9 cellular contexts compared by ENCODE assay signal in the genomic region with DNA sequence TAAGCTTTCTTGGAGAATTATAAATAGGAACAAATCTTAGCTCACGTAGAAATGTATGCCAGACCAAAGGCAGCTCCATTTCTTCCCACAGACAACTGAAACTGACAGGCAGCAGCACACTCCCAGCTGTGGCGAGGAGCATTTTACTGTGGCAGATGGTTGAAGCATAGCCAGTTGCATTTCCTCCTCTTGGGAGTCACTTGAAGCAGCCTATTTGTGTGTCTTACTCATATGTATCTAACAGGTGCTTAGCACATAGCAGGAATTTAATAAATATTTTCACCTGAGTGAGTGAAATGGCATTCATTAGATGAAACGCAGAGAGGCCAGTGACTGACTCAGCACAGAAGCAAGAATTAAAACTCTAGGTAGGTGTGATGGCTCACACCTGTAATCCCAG. TPM values are rescaled to one million over a fixed set of nuclear protein-coding genes. Genes with fewer than 3 reads are reported as not detected.
A peak's percentile ranks its signal among the peaks of the same experiment; 100 is the strongest.
DNase-seq lines count a peak whose midpoint lies in the region; ATAC-seq and TF ChIP-seq lines count a peak whose summit lies in the region.
"Had no signal": no experiment of that assay in that cellular context is flagged by ENCODE, and none has a peak within 500 bp of the region (broad histone marks: within the 10 kb centered on the region; RNA-seq: fewer than 3 reads in every experiment).

No MANE protein-coding gene starts in this region.

- ATAC-seq in GM18498 (IDR thresholded peaks at IDR 0.05; ENCODE audit: unreplicated experiment) (peak; percentile 61), HG02588 (IDR thresholded peaks at IDR 0.05; ENCODE audit: unreplicated experiment) (peak; percentile 44)
- ATAC-seq in activated naive CD8-positive, alpha-beta T cell treated with anti-CD3 and anti-CD28 coated beads, Interleukin-2, amount 50 U/mL, for 24 hours, result no peak

- H3K36me3 Mint-ChIP-seq in activated naive CD8-positive, alpha-beta T cell treated with anti-CD3 and anti-CD28 coated beads, Interleukin-2, amount 50 U/mL, for 24 hours (ENCODE audit: low read depth), result peaks cover 5% of the 10 kb centered on the region

- peaks cover 8% of the 10 kb centered on the region for H3K9me3 ChIP-seq in left ventricle myocardium inferior (replicated peaks)
- no peaks in the 10 kb centered on the region for H3K9me3 ChIP-seq in thyroid gland

- intact Hi-C loops in left ventricle myocardium inferior (cut with micrococcal nuclease) (loop anchor here (5.0 kb wide), 1 partner anchor 93 kb away; no protein-coding TSS in a partner anchor), thyroid gland (cut with DNase I) (no loop called here)

- H3K36me3 ChIP-seq in left ventricle myocardium inferior, result no peaks in the 10 kb centered on the region
- H3K36me3 ChIP-seq in thyroid gland, result no peaks in the 10 kb centered on the region

- H3K4me1 Mint-ChIP-seq in activated naive CD8-positive, alpha-beta T cell treated with anti-CD3 and anti-CD28 coated beads, Interleukin-2, amount 50 U/mL, for 24 hours, result no peaks in the 10 kb centered on the region

- no peak overlapping the region for H3K4me3 Mint-ChIP-seq in activated naive CD8-positive, alpha-beta T cell treated with anti-CD3 and anti-CD28 coated beads, Interleukin-2, amount 50 U/mL, for 24 hours

- H3K27me3 ChIP-seq in left ventricle myocardium inferior (ENCODE audit: low read depth), result no peaks in the 10 kb centered on the region
- no peaks in the 10 kb centered on the region for H3K27me3 ChIP-seq in thyroid gland

- peaks cover 10% of the 10 kb centered on the region for H3K4me1 ChIP-seq in left ventricle myocardium inferior
- H3K4me1 ChIP-seq in thyroid gland, result no peaks in the 10 kb centered on the region

- no peak for TF ChIP-seq CTCF in left ventricle myocardium inferior (IDR thresholded peaks at IDR 0.05; ENCODE audit: borderline replicate concordance)
- no peak for TF ChIP-seq CTCF in thyroid gland (IDR thresholded peaks at IDR 0.05)

- no peak for TF ChIP-seq POLR2A in thyroid gland (IDR thresholded peaks at IDR 0.05)

- H3K4me3 ChIP-seq in left ventricle myocardium inferior (no peak overlapping the region), thyroid gland (replicated peaks in 1 of 3) (no peak overlapping the region)

- DNase-seq in NAMALWA (ENCODE audit: low spot score) (peak; percentile 45), iris pigment epithelial cell (ENCODE audit: low read depth) (peak; percentile 31), left ventricle myocardium inferior (no peak), epidermal melanocyte (ENCODE audit: insufficient read length, low spot score) (no peak), thyroid gland (no peak)
- DNase-seq in activated naive CD8-positive, alpha-beta T cell treated with anti-CD3 and anti-CD28 coated beads, Interleukin-2, amount 50 U/mL, for 24 hours, result no peak
- DNase-seq: DMS79 had no signal

- no peak overlapping the region for H3K27ac Mint-ChIP-seq in activated naive CD8-positive, alpha-beta T cell treated with anti-CD3 and anti-CD28 coated beads, Interleukin-2, amount 50 U/mL, for 24 hours

- H3K27ac ChIP-seq in left ventricle myocardium inferior (replicated peaks) (no peak overlapping the region), thyroid gland (no peak overlapping the region)

- WGBS in thyroid gland, 2 donors, result 78 to 84% methylated on average over 3 of the region's 3 CpGs

- H3K27me3 Mint-ChIP-seq in activated naive CD8-positive, alpha-beta T cell treated with anti-CD3 and anti-CD28 coated beads, Interleukin-2, amount 50 U/mL, for 24 hours, result no peaks in the 10 kb centered on the region

- peaks cover 6% of the 10 kb centered on the region for H3K9me3 Mint-ChIP-seq in activated naive CD8-positive, alpha-beta T cell treated with anti-CD3 and anti-CD28 coated beads, Interleukin-2, amount 50 U/mL, for 24 hours

RNA-seq across cellular contexts. Expression of a gene that starts 12.3 kb away (rescaled TPM):
- 13.8 TPM for total RNA-seq in left ventricle myocardium inferior
- total RNA-seq in thyroid gland, result 10 to 100 TPM; 28.9 to 45.3 (median 37.3) TPM

Comparison
In these comparisons a context has a peak if more than half of its experiments do, and no peak if none do; other contexts are left out.
1. DNase-seq: peak in NAMALWA (single experiment) and iris pigment epithelial cell (single experiment); none in activated naive CD8-positive, alpha-beta T cell treated with anti-CD3 and anti-CD28 coated beads, Interleukin-2, amount 50 U/mL, for 24 hours (single experiment), left ventricle myocardium inferior (single experiment), epidermal melanocyte (single experiment) and thyroid gland (0 of 2).